In genomic region chr6:63635563-63636515, GRCh38 we compare ENCODE assay signal across 8 cellular contexts. TPM values are rescaled to one million over a fixed set of nuclear protein-coding genes. Genes with fewer than 3 reads are reported as not detected.
A peak's percentile ranks its signal among the peaks of the same experiment; 100 is the strongest.
DNase-seq lines count a peak whose midpoint lies in the region; ATAC-seq and TF ChIP-seq lines count a peak whose summit lies in the region.

PHF3 (plus strand) TSS chr6:63635802; CDS start chr6:63646552, 10,750 bp downstream.

- TF ChIP-seq EP300 in upper lobe of left lung (IDR thresholded peaks at IDR 0.05): no peak

- H3K4me3 ChIP-seq in adrenal gland: peak within 1 kb of the TSS; percentile 81 to 91 (median 90)
- H3K4me3 ChIP-seq in heart left ventricle: peak within 1 kb of the TSS; percentile 76 to 97 (median 92)
- H3K4me3 ChIP-seq in upper lobe of left lung: peak within 1 kb of the TSS; percentile 76 to 88 (median 83)

- intact Hi-C loops in adrenal gland (cut with DNase I) (no loop called here), heart left ventricle (cut with DNase I) (loop anchor here in 9 of 10 donors (1.0 to 10.0 kb wide), 9 partner anchors 37 to 64 kb away; partner anchors contain the start of genes LOC128125822 (in 8 of the 9) and PTP4A1 (in 8 of the 9)), posterior cingulate gyrus (cut with DNase I) (loop anchor here (1.0 to 10.0 kb wide), 4 partner anchors 38 to 126 kb away; partner anchors contain the start of genes LOC128125822 and PTP4A1)

- TF ChIP-seq POLR2A in adrenal gland (IDR thresholded peaks at IDR 0.05) (peak; percentile 13 to 76), heart left ventricle (IDR thresholded peaks at IDR 0.05) (peak in 1 of 2 donors; percentile 39), upper lobe of left lung (IDR thresholded peaks at IDR 0.05) (peak in 3 of 4 donors; percentile 38 to 78 (median 67))

- in situ Hi-C loops in GM13977 (cut with MboI; ENCODE audit: low pct_unique_long_range_greater_than_20kb, low sequenced_read_pairs, unreplicated experiment): no loop called here

- DNase-seq in GM13977 (ENCODE audit: low spot score) (peak; percentile 95), NCI-H146 treated with DMSO at 0.1 percent for 48 hours (lab: John Stamatoyannopoulos, UW; ENCODE audit: unreplicated experiment) (peak; percentile 80), T-helper 1 cell (peak; percentile 86 to 94 (median 86)), adrenal gland (peak; percentile 90 to 93 (median 92)), heart left ventricle (peak; percentile 90 to 95 (median 92)), posterior cingulate gyrus (peak; percentile 84 to 98 (median 91)), upper lobe of left lung (peak; percentile 93 to 97)

- H3K9me3 ChIP-seq in adrenal gland (replicated peaks in 1 of 3) (no peaks in the 10 kb centered on the region), heart left ventricle (no peaks in the 10 kb centered on the region), upper lobe of left lung (no peaks in the 10 kb centered on the region)

- H3K4me1 ChIP-seq in adrenal gland (replicated peaks in 1 of 2) (peaks cover 13 to 40% of the 10 kb centered on the region in 2 donors), heart left ventricle (peaks cover 6 to 50% (median 41%) of the 10 kb centered on the region in 12 donors), upper lobe of left lung (peaks cover 29 to 46% (median 33%) of the 10 kb centered on the region in 4 donors)

- H3K36me3 ChIP-seq in adrenal gland (replicated peaks in 1 of 2): no peaks in the 10 kb centered on the region
- no peaks in the 10 kb centered on the region for H3K36me3 ChIP-seq in heart left ventricle
- no peaks in the 10 kb centered on the region for H3K36me3 ChIP-seq in upper lobe of left lung

- 0 to 1% (median 0%) methylated on average over 6 to 127 of the region's 127 CpGs for WGBS in adrenal gland, 4 donors
- 0 to 1% (median 0%) methylated on average over 23 to 127 of the region's 127 CpGs for WGBS in heart left ventricle, 4 donors
- 0 to 1% methylated on average over 27 to 57 of the region's 127 CpGs for WGBS in upper lobe of left lung, 2 donors

- ATAC-seq in HG02870 (IDR thresholded peaks at IDR 0.05; ENCODE audit: unreplicated experiment) (peak; percentile 86), heart left ventricle (peak; percentile 88 to 98 (median 96)), upper lobe of left lung (ENCODE audit: low FRiP score in 2 of 2) (peak; percentile 96 to 98)

- H3K27ac ChIP-seq in adrenal gland (peak within 1 kb of the TSS; percentile 80 to 97 (median 96)), heart left ventricle (peak within 1 kb of the TSS; percentile 89 to 98 (median 96)), upper lobe of left lung (peak within 1 kb of the TSS; percentile 95 to 98 (median 97))

- TF ChIP-seq CTCF in GM13977 (IDR thresholded peaks at IDR 0.05; ENCODE audit: extremely low read depth, insufficient read depth, missing control alignments) (peak; percentile 9), adrenal gland (IDR thresholded peaks at IDR 0.05) (peak in 2 of 6 experiments; percentile 15 to 18), heart left ventricle (IDR thresholded peaks at IDR 0.05) (peak in 5 of 12 donors; percentile 11 to 32 (median 22)), upper lobe of left lung (IDR thresholded peaks at IDR 0.05) (peak in 3 of 6 experiments; percentile 11 to 37 (median 14))

- H3K27me3 ChIP-seq in adrenal gland (no peaks in the 10 kb centered on the region), heart left ventricle (no peaks in the 10 kb centered on the region), upper lobe of left lung (no peaks in the 10 kb centered on the region)

RNA-seq across cellular contexts. Expression of gene PHF3, which starts in this region (rescaled TPM):
- 10 to 100 TPM; 41.3 to 89.9 (median 70.6) TPM for total RNA-seq in adrenal gland
- 10 to 100 TPM in 2 of 3 donors, 1 to 10 TPM in 1; 9.7 to 43.3 (median 15.0) TPM for polyA plus RNA-seq in adrenal gland
- 10 to 100 TPM; 27.3 to 53.5 (median 34.4) TPM for total RNA-seq in heart left ventricle
- polyA plus RNA-seq in heart left ventricle: 1 to 10 TPM; 5.3 to 8.5 TPM
- 100 to 1,000 TPM in 1 of 6 donors, 10 to 100 TPM in 5; 47.4 to 111 (median 51.5) TPM for total RNA-seq in upper lobe of left lung

Comparison
In these comparisons a context has a peak if more than half of its experiments do, and no peak if none do; other contexts are left out.
1. Peak in every context shown above with its lines: DNase-seq, ATAC-seq, H3K4me3 ChIP-seq and H3K27ac ChIP-seq.
2. intact Hi-C loops: an anchor here in heart left ventricle (1.0 to 10.0 kb wide) and posterior cingulate gyrus (1.0 to 10.0 kb wide); none called in adrenal gland.